In genomic region chr18:46173393-46174316, GRCh38 we compare ENCODE assay signal across 8 cellular contexts.
A peak's percentile ranks its signal among the peaks of the same experiment; 100 is the strongest.
DNase-seq lines count a peak whose midpoint lies in the region; ATAC-seq, FAIRE-seq and TF ChIP-seq lines count a peak whose summit lies in the region.

No MANE protein-coding gene starts in this region.

- FAIRE-seq in GM12892 (lab: Jason Lieb, UNC) = peak; percentile 92

- H3K36me3 ChIP-seq in adrenal gland (replicated peaks in 1 of 2) = no peaks in the 10 kb centered on the region
- H3K36me3 ChIP-seq in heart right ventricle = peaks cover 0 to 5% (median 0%) of the 10 kb centered on the region in 9 donors
- no peaks in the 10 kb centered on the region for H3K36me3 ChIP-seq in upper lobe of left lung

- H3K27ac ChIP-seq in adrenal gland (peak overlapping the region; percentile 72 to 90 (median 87)), heart right ventricle (peak overlapping the region; percentile 60 to 97 (median 93)), upper lobe of left lung (peak overlapping the region; percentile 90 to 94 (median 93))

- TF ChIP-seq CTCF in adrenal gland (IDR thresholded peaks at IDR 0.05) (peak; percentile 64 to 90 (median 82)), heart right ventricle (IDR thresholded peaks at IDR 0.05) (peak; percentile 67 to 87 (median 74)), upper lobe of left lung (IDR thresholded peaks at IDR 0.05) (peak; percentile 64 to 89 (median 84))

- H3K4me3 ChIP-seq in adrenal gland = peak overlapping the region; percentile 79 to 100 (median 86)
- peak overlapping the region; percentile 73 to 100 (median 90) for H3K4me3 ChIP-seq in heart right ventricle
- H3K4me3 ChIP-seq in upper lobe of left lung = peak overlapping the region; percentile 82 to 100 (median 94)

- DNase-seq in GM12892 (ENCODE audit: insufficient read length) = peak; percentile 92
- DNase-seq in NCI-H1417 treated with DMSO at 0.1 percent for 48 hours (lab: John Stamatoyannopoulos, UW) = peak; percentile 82
- DNase-seq in SW 1271 (lab: John Stamatoyannopoulos, UW) = peak; percentile 64 to 81
- peak; percentile 91 to 96 (median 93) for DNase-seq in adrenal gland
- DNase-seq in heart right ventricle = peak; percentile 94
- peak; percentile 86 to 99 (median 94) for DNase-seq in posterior cingulate gyrus
- peak; percentile 96 for DNase-seq in upper lobe of left lung

- TF ChIP-seq EP300 in upper lobe of left lung (IDR thresholded peaks at IDR 0.05) = peak in 1 of 4 donors; percentile 3

- H3K27me3 ChIP-seq in adrenal gland = no peaks in the 10 kb centered on the region
- no peaks in the 10 kb centered on the region for H3K27me3 ChIP-seq in heart right ventricle
- H3K27me3 ChIP-seq in upper lobe of left lung = no peaks in the 10 kb centered on the region

- WGBS in adrenal gland, 4 donors = 0 to 1% (median 0%) methylated on average over 21 to 90 of the region's 90 CpGs
- WGBS in heart right ventricle, 2 donors = 0 to 1% methylated on average over 77 to 90 of the region's 90 CpGs
- WGBS in upper lobe of left lung, 2 donors = 0 to 1% methylated on average over 24 to 72 of the region's 90 CpGs

- ATAC-seq in HG02840 (IDR thresholded peaks at IDR 0.05; ENCODE audit: low FRiP score, unreplicated experiment) = peak; percentile 84
- peak; percentile 97 to 99 (median 98) for ATAC-seq in heart right ventricle
- peak; percentile 99 for ATAC-seq in upper lobe of left lung (ENCODE audit: low FRiP score in 2 of 2)

- intact Hi-C loops in adrenal gland (cut with DNase I) (loop anchor here (5.0 to 10.0 kb wide), 2 partner anchors 101 to 484 kb away; partner anchors contain the start of gene LOXHD1 (in 1 of the 2)), heart right ventricle (cut with DNase I) (loop anchor here (1.0 to 10.0 kb wide), 20 partner anchors 34 to 741 kb away; partner anchors contain the start of genes LOXHD1 (in 7 of the 10), KATNAL2 (in 1 of the 10) and PIAS2 (in 1 of the 10)), posterior cingulate gyrus (cut with DNase I) (loop anchor here (10.0 kb wide), 2 partner anchors 79 to 111 kb away; partner anchors contain the start of gene ATP5F1A)

- H3K4me1 ChIP-seq in adrenal gland (replicated peaks in 1 of 2) (peaks cover 10 to 19% of the 10 kb centered on the region in 2 donors), heart right ventricle (peaks cover 3 to 39% (median 32%) of the 10 kb centered on the region in 9 donors), upper lobe of left lung (peaks cover 19 to 38% (median 25%) of the 10 kb centered on the region in 4 donors)

- TF ChIP-seq POLR2A in GM12892 (IDR thresholded peaks at IDR 0.05; ENCODE audit: low read depth, low read length) (peak; percentile 91; the same call in 1 of the 2 replicates), adrenal gland (IDR thresholded peaks at IDR 0.05) (peak in 1 of 2 donors; percentile 80), upper lobe of left lung (IDR thresholded peaks at IDR 0.05) (peak in 3 of 4 donors; percentile 38 to 93 (median 75))

- no peaks in the 10 kb centered on the region for H3K9me3 ChIP-seq in adrenal gland (replicated peaks in 1 of 3)
- H3K9me3 ChIP-seq in heart right ventricle = no peaks in the 10 kb centered on the region
- H3K9me3 ChIP-seq in upper lobe of left lung = no peaks in the 10 kb centered on the region

Comparison
In these comparisons a context has a peak if more than half of its experiments do, and no peak if none do; other contexts are left out.
1. Peak in every context shown above with its lines: DNase-seq, ATAC-seq, H3K4me3 ChIP-seq and H3K27ac ChIP-seq.